In the genomic region with DNA sequence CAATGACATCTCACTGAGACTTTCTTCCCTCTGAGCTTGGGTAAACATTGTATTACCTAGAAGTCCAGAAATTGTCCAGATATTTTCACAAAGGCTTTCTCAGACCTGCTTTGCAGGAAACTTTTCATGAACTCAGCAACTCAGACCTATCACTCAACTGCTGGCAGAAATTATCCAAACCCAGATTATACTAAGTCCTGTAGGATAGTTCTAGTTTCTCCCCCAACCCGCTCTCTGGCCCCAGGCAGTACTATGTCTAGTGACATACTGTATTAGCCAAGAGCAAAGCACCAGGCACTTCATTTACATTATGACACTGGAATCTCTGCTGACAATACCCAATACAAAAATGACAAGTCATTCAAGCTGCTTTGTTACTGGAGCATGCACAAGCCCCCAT, we compare ENCODE assay signal across 2 cellular contexts.
TF ChIP-seq lines count a peak whose summit lies in the region.

No MANE protein-coding gene starts in this region.

TF ChIP-seq in K562, 482 proteins besides CTCF, POLR2A, EP300 and RAD21 (continued from another document):
- TF ChIP-seq, protein P1, sequence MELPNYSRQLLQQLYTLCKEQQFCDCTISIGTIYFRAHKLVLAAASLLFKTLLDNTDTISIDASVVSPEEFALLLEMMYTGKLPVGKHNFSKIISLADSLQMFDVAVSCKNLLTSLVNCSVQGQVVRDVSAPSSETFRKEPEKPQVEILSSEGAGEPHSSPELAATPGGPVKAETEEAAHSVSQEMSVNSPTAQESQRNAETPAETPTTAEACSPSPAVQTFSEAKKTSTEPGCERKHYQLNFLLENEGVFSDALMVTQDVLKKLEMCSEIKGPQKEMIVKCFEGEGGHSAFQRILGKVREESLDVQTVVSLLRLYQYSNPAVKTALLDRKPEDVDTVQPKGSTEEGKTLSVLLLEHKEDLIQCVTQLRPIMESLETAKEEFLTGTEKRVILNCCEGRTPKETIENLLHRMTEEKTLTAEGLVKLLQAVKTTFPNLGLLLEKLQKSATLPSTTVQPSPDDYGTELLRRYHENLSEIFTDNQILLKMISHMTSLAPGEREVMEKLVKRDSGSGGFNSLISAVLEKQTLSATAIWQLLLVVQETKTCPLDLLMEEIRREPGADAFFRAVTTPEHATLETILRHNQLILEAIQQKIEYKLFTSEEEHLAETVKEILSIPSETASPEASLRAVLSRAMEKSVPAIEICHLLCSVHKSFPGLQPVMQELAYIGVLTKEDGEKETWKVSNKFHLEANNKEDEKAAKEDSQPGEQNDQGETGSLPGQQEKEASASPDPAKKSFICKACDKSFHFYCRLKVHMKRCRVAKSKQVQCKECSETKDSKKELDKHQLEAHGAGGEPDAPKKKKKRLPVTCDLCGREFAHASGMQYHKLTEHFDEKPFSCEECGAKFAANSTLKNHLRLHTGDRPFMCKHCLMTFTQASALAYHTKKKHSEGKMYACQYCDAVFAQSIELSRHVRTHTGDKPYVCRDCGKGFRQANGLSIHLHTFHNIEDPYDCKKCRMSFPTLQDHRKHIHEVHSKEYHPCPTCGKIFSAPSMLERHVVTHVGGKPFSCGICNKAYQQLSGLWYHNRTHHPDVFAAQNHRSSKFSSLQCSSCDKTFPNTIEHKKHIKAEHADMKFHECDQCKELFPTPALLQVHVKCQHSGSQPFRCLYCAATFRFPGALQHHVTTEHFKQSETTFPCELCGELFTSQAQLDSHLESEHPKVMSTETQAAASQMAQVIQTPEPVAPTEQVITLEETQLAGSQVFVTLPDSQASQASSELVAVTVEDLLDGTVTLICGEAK (IDR thresholded peaks at IDR 0.05), result no peak
- TF ChIP-seq, protein P1 (CRISPR knock-in tag; IDR thresholded peaks at IDR 0.05), result no peak

TF ChIP-seq in SK-N-SH treated with all-trans-retinoic acid at 6 μM for 48 hours, 23 proteins besides CTCF, POLR2A, EP300 and RAD21 (continued from another document):
- TF ChIP-seq, protein P2, sequence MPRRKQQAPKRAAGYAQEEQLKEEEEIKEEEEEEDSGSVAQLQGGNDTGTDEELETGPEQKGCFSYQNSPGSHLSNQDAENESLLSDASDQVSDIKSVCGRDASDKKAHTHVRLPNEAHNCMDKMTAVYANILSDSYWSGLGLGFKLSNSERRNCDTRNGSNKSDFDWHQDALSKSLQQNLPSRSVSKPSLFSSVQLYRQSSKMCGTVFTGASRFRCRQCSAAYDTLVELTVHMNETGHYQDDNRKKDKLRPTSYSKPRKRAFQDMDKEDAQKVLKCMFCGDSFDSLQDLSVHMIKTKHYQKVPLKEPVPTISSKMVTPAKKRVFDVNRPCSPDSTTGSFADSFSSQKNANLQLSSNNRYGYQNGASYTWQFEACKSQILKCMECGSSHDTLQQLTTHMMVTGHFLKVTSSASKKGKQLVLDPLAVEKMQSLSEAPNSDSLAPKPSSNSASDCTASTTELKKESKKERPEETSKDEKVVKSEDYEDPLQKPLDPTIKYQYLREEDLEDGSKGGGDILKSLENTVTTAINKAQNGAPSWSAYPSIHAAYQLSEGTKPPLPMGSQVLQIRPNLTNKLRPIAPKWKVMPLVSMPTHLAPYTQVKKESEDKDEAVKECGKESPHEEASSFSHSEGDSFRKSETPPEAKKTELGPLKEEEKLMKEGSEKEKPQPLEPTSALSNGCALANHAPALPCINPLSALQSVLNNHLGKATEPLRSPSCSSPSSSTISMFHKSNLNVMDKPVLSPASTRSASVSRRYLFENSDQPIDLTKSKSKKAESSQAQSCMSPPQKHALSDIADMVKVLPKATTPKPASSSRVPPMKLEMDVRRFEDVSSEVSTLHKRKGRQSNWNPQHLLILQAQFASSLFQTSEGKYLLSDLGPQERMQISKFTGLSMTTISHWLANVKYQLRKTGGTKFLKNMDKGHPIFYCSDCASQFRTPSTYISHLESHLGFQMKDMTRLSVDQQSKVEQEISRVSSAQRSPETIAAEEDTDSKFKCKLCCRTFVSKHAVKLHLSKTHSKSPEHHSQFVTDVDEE (CRISPR knock-in tag; IDR thresholded peaks at IDR 0.05), result no peak
- TF ChIP-seq PPARA (CRISPR knock-in tag; IDR thresholded peaks at IDR 0.05; ENCODE audit: borderline replicate concordance), result no peak
- TF ChIP-seq TCF4 (CRISPR knock-in tag; IDR thresholded peaks at IDR 0.05; ENCODE audit: borderline replicate concordance), result no peak
- TF ChIP-seq ZNF70 (CRISPR knock-in tag; IDR thresholded peaks at IDR 0.05), result no peak
- no peak for TF ChIP-seq SNAI2 (CRISPR knock-in tag; IDR thresholded peaks at IDR 0.05)
- no peak for TF ChIP-seq BACH2 (CRISPR knock-in tag; IDR thresholded peaks at IDR 0.05; ENCODE audit: borderline replicate concordance)
- TF ChIP-seq ESRRG (CRISPR knock-in tag; IDR thresholded peaks at IDR 0.05), result no peak
- TF ChIP-seq, protein P3, sequence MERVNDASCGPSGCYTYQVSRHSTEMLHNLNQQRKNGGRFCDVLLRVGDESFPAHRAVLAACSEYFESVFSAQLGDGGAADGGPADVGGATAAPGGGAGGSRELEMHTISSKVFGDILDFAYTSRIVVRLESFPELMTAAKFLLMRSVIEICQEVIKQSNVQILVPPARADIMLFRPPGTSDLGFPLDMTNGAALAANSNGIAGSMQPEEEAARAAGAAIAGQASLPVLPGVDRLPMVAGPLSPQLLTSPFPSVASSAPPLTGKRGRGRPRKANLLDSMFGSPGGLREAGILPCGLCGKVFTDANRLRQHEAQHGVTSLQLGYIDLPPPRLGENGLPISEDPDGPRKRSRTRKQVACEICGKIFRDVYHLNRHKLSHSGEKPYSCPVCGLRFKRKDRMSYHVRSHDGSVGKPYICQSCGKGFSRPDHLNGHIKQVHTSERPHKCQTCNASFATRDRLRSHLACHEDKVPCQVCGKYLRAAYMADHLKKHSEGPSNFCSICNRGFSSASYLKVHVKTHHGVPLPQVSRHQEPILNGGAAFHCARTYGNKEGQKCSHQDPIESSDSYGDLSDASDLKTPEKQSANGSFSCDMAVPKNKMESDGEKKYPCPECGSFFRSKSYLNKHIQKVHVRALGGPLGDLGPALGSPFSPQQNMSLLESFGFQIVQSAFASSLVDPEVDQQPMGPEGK (CRISPR knock-in tag; IDR thresholded peaks at IDR 0.05; ENCODE audit: borderline replicate concordance), result no peak
- TF ChIP-seq RARB (CRISPR knock-in tag; IDR thresholded peaks at IDR 0.05), result no peak
- no peak for TF ChIP-seq GLIS3 (CRISPR knock-in tag; IDR thresholded peaks at IDR 0.05)
- no peak for TF ChIP-seq ARNTL (CRISPR knock-in tag; IDR thresholded peaks at IDR 0.05; ENCODE audit: borderline replicate concordance, low read depth)
- TF ChIP-seq, protein P4, sequence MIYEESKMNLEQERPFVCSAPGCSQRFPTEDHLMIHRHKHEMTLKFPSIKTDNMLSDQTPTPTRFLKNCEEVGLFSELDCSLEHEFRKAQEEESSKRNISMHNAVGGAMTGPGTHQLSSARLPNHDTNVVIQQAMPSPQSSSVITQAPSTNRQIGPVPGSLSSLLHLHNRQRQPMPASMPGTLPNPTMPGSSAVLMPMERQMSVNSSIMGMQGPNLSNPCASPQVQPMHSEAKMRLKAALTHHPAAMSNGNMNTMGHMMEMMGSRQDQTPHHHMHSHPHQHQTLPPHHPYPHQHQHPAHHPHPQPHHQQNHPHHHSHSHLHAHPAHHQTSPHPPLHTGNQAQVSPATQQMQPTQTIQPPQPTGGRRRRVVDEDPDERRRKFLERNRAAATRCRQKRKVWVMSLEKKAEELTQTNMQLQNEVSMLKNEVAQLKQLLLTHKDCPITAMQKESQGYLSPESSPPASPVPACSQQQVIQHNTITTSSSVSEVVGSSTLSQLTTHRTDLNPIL (CRISPR knock-in tag; IDR thresholded peaks at IDR 0.05; ENCODE audit: low read depth), result no peak
